Comparison of ENCODE assay signal across 6 cellular contexts in genomic region chr1:176546825-176547224, GRCh38.
"Had no signal": no experiment of that assay in that cellular context is flagged by ENCODE, and none has a peak within 500 bp of the region (broad histone marks: within the 10 kb centered on the region; RNA-seq: fewer than 3 reads in every experiment).

No MANE protein-coding gene starts in this region.

- DNase-seq: GM23248, GOT3, H7, HFFc6, KBM-7 had no signal

- ATAC-seq: HCT116 had no signal
